ENCODE assay signal across 4 cellular contexts in the genomic region with DNA sequence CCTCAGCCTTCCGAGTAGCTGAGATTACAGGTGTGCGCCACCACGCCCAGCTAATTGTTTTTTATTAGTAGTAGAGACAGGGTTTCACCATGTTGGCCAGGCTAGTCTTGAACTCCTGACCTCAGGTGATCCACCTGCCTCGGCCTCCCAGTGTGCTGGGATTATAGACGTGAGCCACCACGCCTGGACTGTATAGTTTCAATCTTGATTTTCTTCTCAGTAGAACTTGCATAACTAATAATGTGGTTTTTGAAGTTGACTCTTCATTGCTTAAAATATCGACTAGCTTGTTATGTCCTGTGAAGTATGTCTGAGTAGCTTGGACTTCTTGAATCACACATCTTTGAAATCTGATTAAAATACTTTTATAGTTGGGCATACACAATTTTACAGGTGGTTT. TPM values are rescaled to one million over a fixed set of nuclear protein-coding genes. Genes with fewer than 3 reads are reported as not detected.
"Had no signal": no experiment of that assay in that cellular context is flagged by ENCODE, and none has a peak within 500 bp of the region (broad histone marks: within the 10 kb centered on the region; RNA-seq: fewer than 3 reads in every experiment).

No MANE protein-coding gene starts in this region.

RNA-seq across cellular contexts. Expression of a gene that starts 23.9 kb away (rescaled TPM):
- polyA plus RNA-seq: right cardiac atrium, sigmoid colon, small intestine, stomach had no signal
